In the genomic region with DNA sequence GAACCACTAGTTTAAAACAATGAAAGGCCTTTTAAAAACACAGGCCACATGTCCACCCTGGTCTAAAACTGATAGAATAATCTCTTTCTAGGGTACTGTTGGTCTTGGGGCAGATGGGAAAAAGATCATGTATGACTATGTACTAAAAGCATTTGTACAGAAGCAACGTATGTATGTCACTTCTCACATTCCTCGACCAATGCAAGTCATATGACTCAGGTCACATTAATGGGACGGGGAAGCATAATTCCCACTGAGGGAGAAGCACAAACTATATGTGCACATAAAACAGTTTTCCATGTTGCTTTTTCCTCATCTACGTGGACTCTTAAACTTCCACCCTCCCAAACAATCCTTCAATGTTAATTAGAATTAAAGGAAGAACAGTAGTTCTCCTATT, we compare ENCODE assay signal across 17 cellular contexts.
"Had no signal": no experiment of that assay in that cellular context is flagged by ENCODE, and none has a peak within 500 bp of the region (broad histone marks: within the 10 kb centered on the region; RNA-seq: fewer than 3 reads in every experiment).

No MANE protein-coding gene starts in this region.

- H3K4me3 Mint-ChIP-seq: activated CD4-positive, alpha-beta memory T cell treated with anti-CD3 and anti-CD28 coated beads for 36 hours; activated CD4-positive, alpha-beta T cell treated with anti-CD3 and anti-CD28 coated beads for 36 hours; activated CD8-positive, alpha-beta memory T cell treated with anti-CD3 and anti-CD28 coated beads, Interleukin-2, amount 10 ng/mL, durations not matched to agents 7 days and 5 days; activated naive CD4-positive, alpha-beta T cell treated with anti-CD3 and anti-CD28 coated beads for 36 hours; nephron; T-helper 17 cell had no signal

- ATAC-seq: activated CD4-positive, alpha-beta T cell treated with anti-CD3 and anti-CD28 coated beads for 36 hours; activated CD8-positive, alpha-beta memory T cell treated with anti-CD3 and anti-CD28 coated beads, Interleukin-2, amount 10 ng/mL, durations not matched to agents 7 days and 5 days; right lobe of liver; T-helper 17 cell had no signal

- H3K27ac ChIP-seq: ascending aorta, right lobe of liver, thoracic aorta had no signal

- H3K4me1 ChIP-seq: ascending aorta had no signal

- H3K9me3 Mint-ChIP-seq: activated CD4-positive, alpha-beta memory T cell treated with anti-CD3 and anti-CD28 coated beads for 36 hours; activated naive CD4-positive, alpha-beta T cell treated with anti-CD3 and anti-CD28 coated beads for 36 hours; activated T-helper 2 cell treated with anti-CD3 and anti-CD28 coated beads, Interferon-gamma antibody, Interleukin-2, Interleukin-4, amounts not matched to agents 10 μg/mL and 5 μg/mL and 100 μg/mL, durations not matched to agents 14 hours and 24 hours and 36 hours; nephron had no signal

- DNase-seq: activated CD4-positive, alpha-beta memory T cell treated with anti-CD3 and anti-CD28 coated beads for 36 hours; activated CD4-positive, alpha-beta T cell treated with anti-CD3 and anti-CD28 coated beads for 36 hours; activated CD8-positive, alpha-beta memory T cell treated with anti-CD3 and anti-CD28 coated beads, Interleukin-2, amount 10 ng/mL, durations not matched to agents 7 days and 5 days; activated naive CD4-positive, alpha-beta T cell treated with anti-CD3 and anti-CD28 coated beads for 36 hours; activated T-cell treated with anti-CD3 and anti-CD28 coated beads, Interleukin-2, amount 50 U/mL, for 1 hour; erythroblast; glutamatergic neuron; mesendoderm; occipital lobe; right lobe of liver; stimulated activated CD4-positive, alpha-beta T cell treated with anti-CD3 and anti-CD28 coated beads, Interleukin-1b, Interleukin-23, amount 100 ng/mL, for 48 hours; T-helper 17 cell had no signal

- H3K27me3 Mint-ChIP-seq: activated CD4-positive, alpha-beta memory T cell treated with anti-CD3 and anti-CD28 coated beads for 36 hours; activated CD4-positive, alpha-beta T cell treated with anti-CD3 and anti-CD28 coated beads for 36 hours; activated CD8-positive, alpha-beta memory T cell treated with anti-CD3 and anti-CD28 coated beads, Interleukin-2, amount 10 ng/mL, durations not matched to agents 7 days and 5 days; progenitor cell of endocrine pancreas; T-helper 17 cell had no signal

- H3K27ac Mint-ChIP-seq: activated CD4-positive, alpha-beta memory T cell treated with anti-CD3 and anti-CD28 coated beads for 36 hours; activated CD4-positive, alpha-beta T cell treated with anti-CD3 and anti-CD28 coated beads for 36 hours; activated CD8-positive, alpha-beta memory T cell treated with anti-CD3 and anti-CD28 coated beads, Interleukin-2, amount 10 ng/mL, durations not matched to agents 7 days and 5 days; activated naive CD4-positive, alpha-beta T cell treated with anti-CD3 and anti-CD28 coated beads for 36 hours; activated T-helper 2 cell treated with anti-CD3 and anti-CD28 coated beads, Interferon-gamma antibody, Interleukin-2, Interleukin-4, amounts not matched to agents 10 μg/mL and 5 μg/mL and 100 μg/mL, durations not matched to agents 14 hours and 24 hours and 36 hours; nephron; progenitor cell of endocrine pancreas; T-helper 17 cell had no signal

- H3K36me3 ChIP-seq: ascending aorta, right lobe of liver, thoracic aorta had no signal

- H3K4me3 ChIP-seq: ascending aorta, right lobe of liver, thoracic aorta had no signal

- H3K27me3 ChIP-seq: ascending aorta, right lobe of liver had no signal

- H3K9me3 ChIP-seq: ascending aorta, right lobe of liver, thoracic aorta had no signal
